Comparison of ENCODE assay signal across 1 cellular context in genomic region chr20:35172434-35172806, GRCh38.
TF ChIP-seq lines count a peak whose summit lies in the region.

No MANE protein-coding gene starts in this region.

TF ChIP-seq in H1, 55 proteins besides CTCF, POLR2A, EP300 and RAD21:
- no peak for TF ChIP-seq JUN (IDR thresholded peaks at IDR 0.05; ENCODE audit: low read depth, low read length)
- TF ChIP-seq EZH2 (IDR thresholded peaks at IDR 0.05; ENCODE audit: low read depth, low read length, severe bottlenecking) = no peak
- no peak for TF ChIP-seq SIN3A (conservative IDR thresholded peaks at IDR 0.05 in 1 of 2, IDR thresholded peaks at IDR 0.05 in 1 of 2; ENCODE audit: low read depth in 1 of 2, low read length in 2 of 2)
- TF ChIP-seq SIX5 (IDR thresholded peaks at IDR 0.05; ENCODE audit: low read depth, low read length) = no peak
- TF ChIP-seq TEAD4 (IDR thresholded peaks at IDR 0.05; ENCODE audit: low read depth, low read length) = no peak
- TF ChIP-seq KDM1A (IDR thresholded peaks at IDR 0.05; ENCODE audit: borderline replicate concordance, low read length) = no peak
- TF ChIP-seq SP2 (IDR thresholded peaks at IDR 0.05; ENCODE audit: low read length) = no peak
- TF ChIP-seq SP4 (IDR thresholded peaks at IDR 0.05; ENCODE audit: low read length) = no peak
